Comparison of ENCODE assay signal across 9 cellular contexts in the genomic region with DNA sequence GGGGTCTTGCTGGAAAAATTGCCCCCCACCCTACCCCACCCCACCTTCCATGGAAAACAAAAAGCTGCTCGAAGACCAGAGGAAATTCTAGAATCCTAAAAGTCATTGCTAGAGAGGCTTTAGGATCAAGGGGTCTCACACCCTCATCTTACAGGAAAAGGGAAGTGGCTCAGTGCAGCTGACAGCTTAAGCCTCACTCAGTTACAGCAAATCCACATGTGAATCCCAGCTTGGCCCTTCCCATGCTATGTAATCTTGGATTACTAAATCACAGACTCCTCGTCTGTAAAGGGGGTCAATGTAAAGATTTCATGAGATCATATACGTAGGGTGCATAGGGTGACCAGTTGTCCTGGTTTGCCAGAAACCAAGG. TPM values are rescaled to one million over a fixed set of nuclear protein-coding genes. Genes with fewer than 3 reads are reported as not detected.
DNase-seq lines count a peak whose midpoint lies in the region; ATAC-seq and TF ChIP-seq lines count a peak whose summit lies in the region.
"Had no signal": no experiment of that assay in that cellular context is flagged by ENCODE, and none has a peak within 500 bp of the region (broad histone marks: within the 10 kb centered on the region; RNA-seq: fewer than 3 reads in every experiment).

No MANE protein-coding gene starts in this region.

- H3K27ac ChIP-seq in coronary artery (peak overlapping the region; percentile 39 to 88), muscle layer of colon (ENCODE audit: low read depth, low read length) (peak overlapping the region; percentile 25)

- H3K9me3 Mint-ChIP-seq in activated naive CD8-positive, alpha-beta T cell treated with anti-CD3 and anti-CD28 coated beads, Interleukin-2, amount 10 ng/mL, durations not matched to agents 7 days and 5 days, result no peaks in the 10 kb centered on the region
- H3K9me3 Mint-ChIP-seq in activated naive CD8-positive, alpha-beta T cell treated with anti-CD3 and anti-CD28 coated beads for 36 hours, result no peaks in the 10 kb centered on the region

- no peaks in the 10 kb centered on the region for H3K9me3 ChIP-seq in muscle layer of colon (ENCODE audit: low read length)

- H3K4me3 Mint-ChIP-seq in activated naive CD8-positive, alpha-beta T cell treated with anti-CD3 and anti-CD28 coated beads, Interleukin-2, amount 10 ng/mL, durations not matched to agents 7 days and 5 days, result peak overlapping the region; percentile 67
- no peak overlapping the region for H3K4me3 Mint-ChIP-seq in activated naive CD8-positive, alpha-beta T cell treated with anti-CD3 and anti-CD28 coated beads for 36 hours

- peak overlapping the region; percentile 80 for H3K27ac Mint-ChIP-seq in activated naive CD8-positive, alpha-beta T cell treated with anti-CD3 and anti-CD28 coated beads, Interleukin-2, amount 10 ng/mL, durations not matched to agents 7 days and 5 days
- H3K27ac Mint-ChIP-seq in activated naive CD8-positive, alpha-beta T cell treated with anti-CD3 and anti-CD28 coated beads for 36 hours, result no peak overlapping the region

- no peak overlapping the region for H3K9ac ChIP-seq in muscle layer of colon (ENCODE audit: low read length)

- peaks cover 14% of the 10 kb centered on the region for H3K4me1 Mint-ChIP-seq in activated naive CD8-positive, alpha-beta T cell treated with anti-CD3 and anti-CD28 coated beads, Interleukin-2, amount 10 ng/mL, durations not matched to agents 7 days and 5 days
- peaks cover 7% of the 10 kb centered on the region for H3K4me1 Mint-ChIP-seq in activated naive CD8-positive, alpha-beta T cell treated with anti-CD3 and anti-CD28 coated beads for 36 hours

- peaks cover 44% of the 10 kb centered on the region for H3K4me1 ChIP-seq in muscle layer of colon (ENCODE audit: insufficient read depth, low read length)

- no peak for TF ChIP-seq CTCF in coronary artery (IDR thresholded peaks at IDR 0.05)

- H3K27me3 Mint-ChIP-seq in activated naive CD8-positive, alpha-beta T cell treated with anti-CD3 and anti-CD28 coated beads, Interleukin-2, amount 10 ng/mL, durations not matched to agents 7 days and 5 days, result peaks cover 5% of the 10 kb centered on the region
- H3K27me3 Mint-ChIP-seq in activated naive CD8-positive, alpha-beta T cell treated with anti-CD3 and anti-CD28 coated beads for 36 hours, result no peaks in the 10 kb centered on the region

- POLR2A ChIA-PET in activated naive CD8-positive, alpha-beta T cell treated with anti-CD3 and anti-CD28 coated beads, Interleukin-2, amount 10 ng/mL, durations not matched to agents 7 days and 5 days (lab: Charles Lee), result interaction anchor here (0.9 to 2.0 kb wide), 2 partner anchors 7 to 36 kb away, joined by 3 to 4 read pairs; no protein-coding TSS in a partner anchor

- H3K27me3 ChIP-seq in muscle layer of colon (ENCODE audit: control insufficient read depth in 1 of 2, insufficient read depth in 2 of 2, low read length in 2 of 2), result no peaks in the 10 kb centered on the region

- no peaks in the 10 kb centered on the region for H3K36me3 ChIP-seq in muscle layer of colon (ENCODE audit: insufficient read depth, low read length)

- ATAC-seq in activated naive CD8-positive, alpha-beta T cell treated with anti-CD3 and anti-CD28 coated beads, Interleukin-2, amount 10 ng/mL, durations not matched to agents 7 days and 5 days (ENCODE audit: low read depth), result no peak
- no peak for ATAC-seq in GM21360 (IDR thresholded peaks at IDR 0.05; ENCODE audit: unreplicated experiment)
- ATAC-seq: left colon had no signal

- no peak for DNase-seq in activated naive CD8-positive, alpha-beta T cell treated with anti-CD3 and anti-CD28 coated beads, Interleukin-2, amount 10 ng/mL, durations not matched to agents 7 days and 5 days
- DNase-seq in activated naive CD8-positive, alpha-beta T cell treated with anti-CD3 and anti-CD28 coated beads for 36 hours, result no peak
- no peak for DNase-seq in coronary artery (ENCODE audit: low spot score)
- no peak for DNase-seq in NCI-H1694 treated with DMSO at 0.1 percent for 48 hours (lab: John Stamatoyannopoulos, UW)
- DNase-seq in NCI-H1092 (lab: John Stamatoyannopoulos, UW), result no peak
- DNase-seq in activated gamma-delta T cell treated with Interleukin-2 at 50 U/mL for 16 hours, result no peak

- no peaks in the 10 kb centered on the region for H3K36me3 Mint-ChIP-seq in activated naive CD8-positive, alpha-beta T cell treated with anti-CD3 and anti-CD28 coated beads, Interleukin-2, amount 10 ng/mL, durations not matched to agents 7 days and 5 days
- no peaks in the 10 kb centered on the region for H3K36me3 Mint-ChIP-seq in activated naive CD8-positive, alpha-beta T cell treated with anti-CD3 and anti-CD28 coated beads for 36 hours

- no peak overlapping the region for H3K4me3 ChIP-seq in coronary artery
- H3K4me3 ChIP-seq in muscle layer of colon (ENCODE audit: low read depth in 1 of 2, low read length in 2 of 2), result no peak overlapping the region

RNA-seq across cellular contexts. Expression of gene CMKLR1, which starts 25.9 kb away (rescaled TPM):
- 1 to 10 TPM in 1 of 2 experiments, under 1 TPM in 1; 0.82 to 1.0 TPM for total RNA-seq in activated naive CD8-positive, alpha-beta T cell treated with anti-CD3 and anti-CD28 coated beads, Interleukin-2, amount 10 ng/mL, durations not matched to agents 7 days and 5 days
- total RNA-seq in activated naive CD8-positive, alpha-beta T cell treated with anti-CD3 and anti-CD28 coated beads for 36 hours, result not detected
